Comparison of ENCODE assay signal across 8 cellular contexts in genomic region chr5:32027717-32028321, GRCh38.
DNase-seq lines count a peak whose midpoint lies in the region; ATAC-seq and TF ChIP-seq lines count a peak whose summit lies in the region.

No MANE protein-coding gene starts in this region.

- peaks cover 27 to 33% (median 28%) of the 10 kb centered on the region in 3 donors for H3K4me1 ChIP-seq in skeletal muscle tissue (ENCODE audit: control insufficient read depth in 3 of 3, insufficient read depth in 3 of 3, low read length in 3 of 3)

- no peaks in the 10 kb centered on the region for H3K36me3 Mint-ChIP-seq in activated CD8-positive, alpha-beta memory T cell treated with anti-CD3 and anti-CD28 coated beads, Interleukin-2, amount 10 ng/mL, durations not matched to agents 7 days and 5 days

- H3K27me3 Mint-ChIP-seq in activated CD8-positive, alpha-beta memory T cell treated with anti-CD3 and anti-CD28 coated beads, Interleukin-2, amount 10 ng/mL, durations not matched to agents 7 days and 5 days, result peaks cover 5% of the 10 kb centered on the region

- H3K27ac Mint-ChIP-seq in activated CD8-positive, alpha-beta memory T cell treated with anti-CD3 and anti-CD28 coated beads, Interleukin-2, amount 10 ng/mL, durations not matched to agents 7 days and 5 days, result no peak overlapping the region

- no peaks in the 10 kb centered on the region for H3K36me3 ChIP-seq in skeletal muscle tissue (ENCODE audit: control insufficient read depth in 3 of 3, insufficient read depth in 3 of 3, low read length in 3 of 3)

- H3K9ac ChIP-seq in skeletal muscle tissue (ENCODE audit: low read depth in 1 of 3, low read length in 3 of 3), result peak overlapping the region in 1 of 3 donors; percentile 35

- H3K4me3 ChIP-seq in astrocyte of the cerebellum (ENCODE audit: low read depth, low read length) (peak overlapping the region; percentile 5), skeletal muscle tissue (ENCODE audit: low read length in 3 of 3) (peak overlapping the region; percentile 8 to 23 (median 13))

- in situ Hi-C loops in astrocyte of the cerebellum (cut with HindIII; ENCODE audit: low sequenced_read_pairs), result no loop called here

- peaks cover 4% of the 10 kb centered on the region for H3K4me1 Mint-ChIP-seq in activated CD8-positive, alpha-beta memory T cell treated with anti-CD3 and anti-CD28 coated beads, Interleukin-2, amount 10 ng/mL, durations not matched to agents 7 days and 5 days

- CTCF ChIA-PET in activated CD8-positive, alpha-beta memory T cell treated with anti-CD3 and anti-CD28 coated beads, Interleukin-2, amount 10 ng/mL, durations not matched to agents 7 days and 5 days (lab: Charles Lee), result no interaction called here

- TF ChIP-seq CTCF in astrocyte of the cerebellum (IDR thresholded peaks at IDR 0.05; ENCODE audit: low read depth, low read length, missing control alignments), result no peak

- DNase-seq in HuH-7 (ENCODE audit: low spot score), result peak; percentile 32
- peak; percentile 96 for DNase-seq in astrocyte of the cerebellum (ENCODE audit: low read depth)
- peak; percentile 68 to 80 for DNase-seq in hippocampal formation (lab: John Stamatoyannopoulos, UW)
- no peak for DNase-seq in activated CD8-positive, alpha-beta memory T cell treated with anti-CD3 and anti-CD28 coated beads, Interleukin-2, amount 10 ng/mL, durations not matched to agents 7 days and 5 days
- no peak for DNase-seq in germinal center (ENCODE audit: low spot score)

- ATAC-seq in GM19463 (IDR thresholded peaks at IDR 0.05; ENCODE audit: unreplicated experiment) (no peak), HG03097 (IDR thresholded peaks at IDR 0.05; ENCODE audit: low FRiP score, unreplicated experiment) (no peak)
- ATAC-seq in activated CD8-positive, alpha-beta memory T cell treated with anti-CD3 and anti-CD28 coated beads, Interleukin-2, amount 10 ng/mL, durations not matched to agents 7 days and 5 days, result no peak

- H3K27ac ChIP-seq in skeletal muscle tissue (ENCODE audit: low read depth, low read length), result peak overlapping the region; percentile 43

- H3K9me3 Mint-ChIP-seq in activated CD8-positive, alpha-beta memory T cell treated with anti-CD3 and anti-CD28 coated beads, Interleukin-2, amount 10 ng/mL, durations not matched to agents 7 days and 5 days (ENCODE audit: low read depth), result no peaks in the 10 kb centered on the region

- H3K27me3 ChIP-seq in skeletal muscle tissue (ENCODE audit: control insufficient read depth in 3 of 3, insufficient read depth in 3 of 3, low read length in 3 of 3), result no peaks in the 10 kb centered on the region

- no peak overlapping the region for H3K4me3 Mint-ChIP-seq in activated CD8-positive, alpha-beta memory T cell treated with anti-CD3 and anti-CD28 coated beads, Interleukin-2, amount 10 ng/mL, durations not matched to agents 7 days and 5 days

- H3K9me3 ChIP-seq in skeletal muscle tissue (ENCODE audit: control insufficient read depth in 3 of 3, low read length in 3 of 3), result no peaks in the 10 kb centered on the region

Comparison
In these comparisons a context has a peak if more than half of its experiments do, and no peak if none do; other contexts are left out.
1. DNase-seq: peak in HuH-7 (single experiment), astrocyte of the cerebellum (single experiment) and hippocampal formation (2 of 2); none in activated CD8-positive, alpha-beta memory T cell treated with anti-CD3 and anti-CD28 coated beads, Interleukin-2, amount 10 ng/mL, durations not matched to agents 7 days and 5 days (single experiment) and germinal center (single experiment).